ENCODE assay signal across 15 cellular contexts in genomic region chr2:56047136-56047535, GRCh38.
"Had no signal": no experiment of that assay in that cellular context is flagged by ENCODE, and none has a peak within 500 bp of the region (broad histone marks: within the 10 kb centered on the region; RNA-seq: fewer than 3 reads in every experiment).

No MANE protein-coding gene starts in this region.

- DNase-seq: activated CD4-positive, alpha-beta T cell treated with anti-CD3 and anti-CD28 coated beads, Interleukin-2, amount 50 U/mL, for 48 hours; activated CD8-positive, alpha-beta memory T cell treated with anti-CD3 and anti-CD28 coated beads, Interleukin-2, amount 10 ng/mL, durations not matched to agents 7 days and 5 days; activated naive CD4-positive, alpha-beta T cell treated with anti-CD3 and anti-CD28 coated beads, Interleukin-2, amount 50 U/mL, for 16 hours; activated T-cell treated with anti-CD3 and anti-CD28 coated beads, Interleukin-2, amount 50 U/mL, for 1 hour; foreskin melanocyte; head of caudate nucleus; immature natural killer cell; mesenchymal stem cell; naive thymus-derived CD8-positive, alpha-beta T cell; posterior cingulate gyrus; retina; stimulated activated CD4-positive, alpha-beta T cell treated with anti-CD3 and anti-CD28 coated beads, Interleukin-2, amount 100 ng/mL, for 48 hours; thyroid gland; WERI-Rb-1 had no signal

- ATAC-seq: activated CD8-positive, alpha-beta memory T cell treated with anti-CD3 and anti-CD28 coated beads, Interleukin-2, amount 10 ng/mL, durations not matched to agents 7 days and 5 days; naive thymus-derived CD8-positive, alpha-beta T cell; stimulated activated memory B cell treated with anti-CD40 and anti-IgM and Interleukin-4, amounts not matched to agents 10 μg/mL and 1 μg/mL and 100 μg/mL, for 72 hours had no signal

- H3K9me3 Mint-ChIP-seq: stimulated activated memory B cell treated with anti-CD40 and anti-IgM and Interleukin-4, amounts not matched to agents 10 μg/mL and 1 μg/mL and 100 μg/mL, for 72 hours had no signal

- H3K27me3 Mint-ChIP-seq: activated CD8-positive, alpha-beta memory T cell treated with anti-CD3 and anti-CD28 coated beads, Interleukin-2, amount 10 ng/mL, durations not matched to agents 7 days and 5 days had no signal

- H3K4me1 Mint-ChIP-seq: activated CD8-positive, alpha-beta memory T cell treated with anti-CD3 and anti-CD28 coated beads, Interleukin-2, amount 10 ng/mL, durations not matched to agents 7 days and 5 days; immature natural killer cell; naive thymus-derived CD8-positive, alpha-beta T cell; stimulated activated memory B cell treated with anti-CD40 and anti-IgM and Interleukin-4, amounts not matched to agents 10 μg/mL and 1 μg/mL and 100 μg/mL, for 72 hours had no signal

- H3K27ac Mint-ChIP-seq: activated CD8-positive, alpha-beta memory T cell treated with anti-CD3 and anti-CD28 coated beads, Interleukin-2, amount 10 ng/mL, durations not matched to agents 7 days and 5 days; immature natural killer cell; naive thymus-derived CD8-positive, alpha-beta T cell; stimulated activated memory B cell treated with anti-CD40 and anti-IgM and Interleukin-4, amounts not matched to agents 10 μg/mL and 1 μg/mL and 100 μg/mL, for 72 hours had no signal

- H3K4me3 Mint-ChIP-seq: activated CD8-positive, alpha-beta memory T cell treated with anti-CD3 and anti-CD28 coated beads, Interleukin-2, amount 10 ng/mL, durations not matched to agents 7 days and 5 days; immature natural killer cell; naive thymus-derived CD8-positive, alpha-beta T cell; stimulated activated memory B cell treated with anti-CD40 and anti-IgM and Interleukin-4, amounts not matched to agents 10 μg/mL and 1 μg/mL and 100 μg/mL, for 72 hours had no signal

- H3K36me3 Mint-ChIP-seq: activated CD8-positive, alpha-beta memory T cell treated with anti-CD3 and anti-CD28 coated beads, Interleukin-2, amount 10 ng/mL, durations not matched to agents 7 days and 5 days; naive thymus-derived CD8-positive, alpha-beta T cell; stimulated activated memory B cell treated with anti-CD40 and anti-IgM and Interleukin-4, amounts not matched to agents 10 μg/mL and 1 μg/mL and 100 μg/mL, for 72 hours had no signal
